In genomic region chr1:198491028-198491427, GRCh38 we compare ENCODE assay signal across 1 cellular context.
TF ChIP-seq lines count a peak whose summit lies in the region.

No MANE protein-coding gene starts in this region.

TF ChIP-seq in HepG2, 621 proteins besides CTCF, POLR2A, EP300 and RAD21:
- TF ChIP-seq NCOR1 (IDR thresholded peaks at IDR 0.05; ENCODE audit: borderline replicate concordance, low read length) = no peak
- no peak for TF ChIP-seq HNF1B (CRISPR knock-in tag; IDR thresholded peaks at IDR 0.05)
- no peak for TF ChIP-seq SOX13 (IDR thresholded peaks at IDR 0.05)
- peak in 1 of 2 experiments; percentile 75; a peak in 2 of 4 replicates for TF ChIP-seq SOX13 (CRISPR knock-in tag; conservative IDR thresholded peaks at IDR 0.05 in 1 of 2, IDR thresholded peaks at IDR 0.05 in 1 of 2)
- no peak for TF ChIP-seq ZSCAN29 (CRISPR knock-in tag; conservative IDR thresholded peaks at IDR 0.05)
- no peak for TF ChIP-seq ZNF737 (CRISPR knock-in tag; IDR thresholded peaks at IDR 0.05; ENCODE audit: borderline replicate concordance)
- no peak for TF ChIP-seq TRIM22 (IDR thresholded peaks at IDR 0.05)
- TF ChIP-seq ZNF670 (CRISPR knock-in tag; IDR thresholded peaks at IDR 0.05; ENCODE audit: borderline replicate concordance) = no peak
- peak; percentile 51; the same call in 1 of the 2 replicates for TF ChIP-seq SOX5 (CRISPR knock-in tag; IDR thresholded peaks at IDR 0.05; ENCODE audit: borderline replicate concordance)
- no peak for TF ChIP-seq ZNF816 (CRISPR knock-in tag; IDR thresholded peaks at IDR 0.05; ENCODE audit: borderline replicate concordance)
